ENCODE assay signal across 1 cellular context in the genomic region with DNA sequence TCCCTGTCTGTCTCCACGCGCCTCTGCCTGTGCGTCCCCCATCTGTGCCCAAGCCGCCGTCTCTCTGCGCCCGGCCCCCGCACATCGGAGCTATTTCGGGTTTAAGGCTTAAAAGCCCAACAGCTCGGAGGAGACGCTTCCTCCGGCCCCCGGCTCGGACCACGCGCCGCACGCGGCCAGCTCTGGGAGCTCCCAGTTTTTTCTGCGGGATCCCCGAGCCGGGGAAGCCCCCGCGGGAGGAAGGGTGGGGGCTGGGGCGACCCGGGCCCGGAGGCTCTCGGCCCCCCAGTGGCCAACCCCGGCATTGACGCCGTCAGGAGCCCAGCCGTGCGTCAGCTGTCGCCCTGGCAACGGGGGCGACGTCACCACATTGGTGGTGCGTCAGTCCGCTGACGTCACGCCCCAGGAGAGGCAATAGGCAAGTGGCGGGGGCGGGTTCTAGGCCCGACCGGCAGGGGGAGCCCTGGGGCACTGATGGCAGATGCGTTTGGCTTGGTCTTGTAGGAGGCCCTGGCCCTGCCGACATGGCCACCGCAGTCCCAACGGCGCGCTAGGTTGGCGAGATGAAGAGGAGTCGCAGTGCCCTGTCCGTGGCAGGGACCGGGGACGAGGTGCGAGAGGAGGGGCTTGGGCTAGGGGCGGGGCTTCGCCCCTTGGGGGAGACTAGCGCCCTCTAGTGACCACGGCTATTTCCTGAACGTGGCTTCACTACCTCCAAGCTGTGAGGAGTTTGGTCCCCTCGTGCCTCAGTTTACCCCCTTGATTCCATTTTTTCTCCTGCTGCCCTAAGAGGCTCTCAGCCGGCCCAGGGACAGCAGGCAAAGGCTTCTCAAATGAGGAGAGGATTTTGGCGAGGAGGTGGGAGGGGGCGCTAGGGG.
TF ChIP-seq lines count a peak whose summit lies in the region.

No MANE protein-coding gene starts in this region.

TF ChIP-seq in HepG2, 621 proteins besides CTCF, POLR2A, EP300 and RAD21 (continued from another document and continues in another):
- TF ChIP-seq KDM1A (CRISPR knock-in tag; IDR thresholded peaks at IDR 0.05) (peak; percentile 100), ZNF101 (CRISPR knock-in tag; IDR thresholded peaks at IDR 0.05; ENCODE audit: borderline replicate concordance, low read depth) (no peak), BCL6 (CRISPR knock-in tag; IDR thresholded peaks at IDR 0.05) (no peak; the same call in 1 of the 2 replicates), NCOA1 (CRISPR knock-in tag; IDR thresholded peaks at IDR 0.05) (0 out of 2 replicates have a peak, but pooled peaks have one; percentile 54), JARID2 (CRISPR knock-in tag; IDR thresholded peaks at IDR 0.05; ENCODE audit: insufficient replicate concordance) (no peak), RFX3 (CRISPR knock-in tag; IDR thresholded peaks at IDR 0.05) (peak; percentile 100), SMAD3 (CRISPR knock-in tag; IDR thresholded peaks at IDR 0.05) (peak; percentile 83; the same call in 1 of the 2 replicates), KLF11 (CRISPR knock-in tag; IDR thresholded peaks at IDR 0.05) (peak; percentile 57; the same call in 1 of the 2 replicates), RORA (CRISPR knock-in tag; IDR thresholded peaks at IDR 0.05) (no peak), BRCA1 (CRISPR knock-in tag; IDR thresholded peaks at IDR 0.05) (no peak), CBFB (CRISPR knock-in tag; IDR thresholded peaks at IDR 0.05) (peak; percentile 85), SOX6 (IDR thresholded peaks at IDR 0.05) (no peak), SOX6 (CRISPR knock-in tag; IDR thresholded peaks at IDR 0.05) (peak; percentile 82), SNAPC2 (CRISPR knock-in tag; IDR thresholded peaks at IDR 0.05) (no peak), IRX3 (CRISPR knock-in tag; IDR thresholded peaks at IDR 0.05; ENCODE audit: borderline replicate concordance, low read depth) (no peak), ISX (CRISPR knock-in tag; conservative IDR thresholded peaks at IDR 0.05) (no peak), ZNF143 (CRISPR knock-in tag; IDR thresholded peaks at IDR 0.05) (peak; percentile 51), ZNF33B (CRISPR knock-in tag; IDR thresholded peaks at IDR 0.05) (no peak), GTF3A (CRISPR knock-in tag; conservative IDR thresholded peaks at IDR 0.05) (no peak; the same call in 1 of the 2 replicates), NFKB2 (CRISPR knock-in tag; IDR thresholded peaks at IDR 0.05; ENCODE audit: borderline replicate concordance) (peak; percentile 80), SYNCRIP (IDR thresholded peaks at IDR 0.05; ENCODE audit: insufficient read depth, low read depth, low read length) (no peak), HMGA1 (CRISPR knock-in tag; conservative IDR thresholded peaks at IDR 0.05) (no peak), AGO1 (IDR thresholded peaks at IDR 0.05; ENCODE audit: low read depth, low read length, poor library complexity, severe bottlenecking) (no peak), ZMAT3 (CRISPR knock-in tag; conservative IDR thresholded peaks at IDR 0.05) (no peak), ZNF136 (CRISPR knock-in tag; IDR thresholded peaks at IDR 0.05; ENCODE audit: low read depth) (peak; percentile 58; the same call in 1 of the 2 replicates), CBX1 (IDR thresholded peaks at IDR 0.05; ENCODE audit: low read depth) (no peak), HNRNPUL1 (IDR thresholded peaks at IDR 0.05; ENCODE audit: low read depth, low read length) (peak; percentile 46; the same call in 1 of the 2 replicates), ZNF724P (CRISPR knock-in tag; IDR thresholded peaks at IDR 0.05; ENCODE audit: borderline replicate concordance) (0 out of 2 replicates have a peak, but pooled peaks have one; percentile 30), ZNF484 (CRISPR knock-in tag; IDR thresholded peaks at IDR 0.05; ENCODE audit: borderline replicate concordance, low read depth) (no peak), ZIK1 (CRISPR knock-in tag; IDR thresholded peaks at IDR 0.05; ENCODE audit: borderline replicate concordance, low read depth) (peak; percentile 23; the same call in 1 of the 2 replicates), FLYWCH1 (CRISPR knock-in tag; IDR thresholded peaks at IDR 0.05) (no peak), POLR2AphosphoS5 (IDR thresholded peaks at IDR 0.05; ENCODE audit: low read depth, low read length) (no peak), ZBTB21 (CRISPR knock-in tag; IDR thresholded peaks at IDR 0.05) (peak; percentile 100), NR2F2 (IDR thresholded peaks at IDR 0.05; ENCODE audit: borderline replicate concordance, low read depth) (no peak), NR2C2 (CRISPR knock-in tag; IDR thresholded peaks at IDR 0.05; ENCODE audit: borderline replicate concordance) (0 out of 2 replicates have a peak, but pooled peaks have one; percentile 38)
- TF ChIP-seq, protein P1, sequence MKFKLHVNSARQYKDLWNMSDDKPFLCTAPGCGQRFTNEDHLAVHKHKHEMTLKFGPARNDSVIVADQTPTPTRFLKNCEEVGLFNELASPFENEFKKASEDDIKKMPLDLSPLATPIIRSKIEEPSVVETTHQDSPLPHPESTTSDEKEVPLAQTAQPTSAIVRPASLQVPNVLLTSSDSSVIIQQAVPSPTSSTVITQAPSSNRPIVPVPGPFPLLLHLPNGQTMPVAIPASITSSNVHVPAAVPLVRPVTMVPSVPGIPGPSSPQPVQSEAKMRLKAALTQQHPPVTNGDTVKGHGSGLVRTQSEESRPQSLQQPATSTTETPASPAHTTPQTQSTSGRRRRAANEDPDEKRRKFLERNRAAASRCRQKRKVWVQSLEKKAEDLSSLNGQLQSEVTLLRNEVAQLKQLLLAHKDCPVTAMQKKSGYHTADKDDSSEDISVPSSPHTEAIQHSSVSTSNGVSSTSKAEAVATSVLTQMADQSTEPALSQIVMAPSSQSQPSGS (CRISPR knock-in tag; IDR thresholded peaks at IDR 0.05) = peak; percentile 97
- TF ChIP-seq, protein P2, sequence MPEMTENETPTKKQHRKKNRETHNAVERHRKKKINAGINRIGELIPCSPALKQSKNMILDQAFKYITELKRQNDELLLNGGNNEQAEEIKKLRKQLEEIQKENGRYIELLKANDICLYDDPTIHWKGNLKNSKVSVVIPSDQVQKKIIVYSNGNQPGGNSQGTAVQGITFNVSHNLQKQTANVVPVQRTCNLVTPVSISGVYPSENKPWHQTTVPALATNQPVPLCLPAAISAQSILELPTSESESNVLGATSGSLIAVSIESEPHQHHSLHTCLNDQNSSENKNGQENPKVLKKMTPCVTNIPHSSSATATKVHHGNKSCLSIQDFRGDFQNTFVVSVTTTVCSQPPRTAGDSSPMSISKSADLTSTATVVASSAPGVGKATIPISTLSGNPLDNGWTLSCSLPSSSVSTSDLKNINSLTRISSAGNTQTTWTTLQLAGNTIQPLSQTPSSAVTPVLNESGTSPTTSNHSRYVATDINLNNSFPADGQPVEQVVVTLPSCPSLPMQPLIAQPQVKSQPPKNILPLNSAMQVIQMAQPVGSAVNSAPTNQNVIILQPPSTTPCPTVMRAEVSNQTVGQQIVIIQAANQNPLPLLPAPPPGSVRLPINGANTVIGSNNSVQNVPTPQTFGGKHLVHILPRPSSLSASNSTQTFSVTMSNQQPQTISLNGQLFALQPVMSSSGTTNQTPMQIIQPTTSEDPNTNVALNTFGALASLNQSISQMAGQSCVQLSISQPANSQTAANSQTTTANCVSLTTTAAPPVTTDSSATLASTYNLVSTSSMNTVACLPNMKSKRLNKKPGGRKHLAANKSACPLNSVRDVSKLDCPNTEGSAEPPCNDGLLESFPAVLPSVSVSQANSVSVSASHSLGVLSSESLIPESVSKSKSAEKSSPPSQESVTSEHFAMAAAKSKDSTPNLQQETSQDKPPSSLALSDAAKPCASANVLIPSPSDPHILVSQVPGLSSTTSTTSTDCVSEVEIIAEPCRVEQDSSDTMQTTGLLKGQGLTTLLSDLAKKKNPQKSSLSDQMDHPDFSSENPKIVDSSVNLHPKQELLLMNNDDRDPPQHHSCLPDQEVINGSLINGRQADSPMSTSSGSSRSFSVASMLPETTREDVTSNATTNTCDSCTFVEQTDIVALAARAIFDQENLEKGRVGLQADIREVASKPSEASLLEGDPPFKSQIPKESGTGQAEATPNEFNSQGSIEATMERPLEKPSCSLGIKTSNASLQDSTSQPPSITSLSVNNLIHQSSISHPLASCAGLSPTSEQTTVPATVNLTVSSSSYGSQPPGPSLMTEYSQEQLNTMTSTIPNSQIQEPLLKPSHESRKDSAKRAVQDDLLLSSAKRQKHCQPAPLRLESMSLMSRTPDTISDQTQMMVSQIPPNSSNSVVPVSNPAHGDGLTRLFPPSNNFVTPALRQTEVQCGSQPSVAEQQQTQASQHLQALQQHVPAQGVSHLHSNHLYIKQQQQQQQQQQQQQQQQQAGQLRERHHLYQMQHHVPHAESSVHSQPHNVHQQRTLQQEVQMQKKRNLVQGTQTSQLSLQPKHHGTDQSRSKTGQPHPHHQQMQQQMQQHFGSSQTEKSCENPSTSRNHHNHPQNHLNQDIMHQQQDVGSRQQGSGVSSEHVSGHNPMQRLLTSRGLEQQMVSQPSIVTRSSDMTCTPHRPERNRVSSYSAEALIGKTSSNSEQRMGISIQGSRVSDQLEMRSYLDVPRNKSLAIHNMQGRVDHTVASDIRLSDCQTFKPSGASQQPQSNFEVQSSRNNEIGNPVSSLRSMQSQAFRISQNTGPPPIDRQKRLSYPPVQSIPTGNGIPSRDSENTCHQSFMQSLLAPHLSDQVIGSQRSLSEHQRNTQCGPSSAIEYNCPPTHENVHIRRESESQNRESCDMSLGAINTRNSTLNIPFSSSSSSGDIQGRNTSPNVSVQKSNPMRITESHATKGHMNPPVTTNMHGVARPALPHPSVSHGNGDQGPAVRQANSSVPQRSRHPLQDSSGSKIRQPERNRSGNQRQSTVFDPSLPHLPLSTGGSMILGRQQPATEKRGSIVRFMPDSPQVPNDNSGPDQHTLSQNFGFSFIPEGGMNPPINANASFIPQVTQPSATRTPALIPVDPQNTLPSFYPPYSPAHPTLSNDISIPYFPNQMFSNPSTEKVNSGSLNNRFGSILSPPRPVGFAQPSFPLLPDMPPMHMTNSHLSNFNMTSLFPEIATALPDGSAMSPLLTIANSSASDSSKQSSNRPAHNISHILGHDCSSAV (CRISPR knock-in tag; IDR thresholded peaks at IDR 0.05; ENCODE audit: borderline replicate concordance) = 0 out of 2 replicates have a peak, but pooled peaks have one; percentile 70
- TF ChIP-seq, protein P3, sequence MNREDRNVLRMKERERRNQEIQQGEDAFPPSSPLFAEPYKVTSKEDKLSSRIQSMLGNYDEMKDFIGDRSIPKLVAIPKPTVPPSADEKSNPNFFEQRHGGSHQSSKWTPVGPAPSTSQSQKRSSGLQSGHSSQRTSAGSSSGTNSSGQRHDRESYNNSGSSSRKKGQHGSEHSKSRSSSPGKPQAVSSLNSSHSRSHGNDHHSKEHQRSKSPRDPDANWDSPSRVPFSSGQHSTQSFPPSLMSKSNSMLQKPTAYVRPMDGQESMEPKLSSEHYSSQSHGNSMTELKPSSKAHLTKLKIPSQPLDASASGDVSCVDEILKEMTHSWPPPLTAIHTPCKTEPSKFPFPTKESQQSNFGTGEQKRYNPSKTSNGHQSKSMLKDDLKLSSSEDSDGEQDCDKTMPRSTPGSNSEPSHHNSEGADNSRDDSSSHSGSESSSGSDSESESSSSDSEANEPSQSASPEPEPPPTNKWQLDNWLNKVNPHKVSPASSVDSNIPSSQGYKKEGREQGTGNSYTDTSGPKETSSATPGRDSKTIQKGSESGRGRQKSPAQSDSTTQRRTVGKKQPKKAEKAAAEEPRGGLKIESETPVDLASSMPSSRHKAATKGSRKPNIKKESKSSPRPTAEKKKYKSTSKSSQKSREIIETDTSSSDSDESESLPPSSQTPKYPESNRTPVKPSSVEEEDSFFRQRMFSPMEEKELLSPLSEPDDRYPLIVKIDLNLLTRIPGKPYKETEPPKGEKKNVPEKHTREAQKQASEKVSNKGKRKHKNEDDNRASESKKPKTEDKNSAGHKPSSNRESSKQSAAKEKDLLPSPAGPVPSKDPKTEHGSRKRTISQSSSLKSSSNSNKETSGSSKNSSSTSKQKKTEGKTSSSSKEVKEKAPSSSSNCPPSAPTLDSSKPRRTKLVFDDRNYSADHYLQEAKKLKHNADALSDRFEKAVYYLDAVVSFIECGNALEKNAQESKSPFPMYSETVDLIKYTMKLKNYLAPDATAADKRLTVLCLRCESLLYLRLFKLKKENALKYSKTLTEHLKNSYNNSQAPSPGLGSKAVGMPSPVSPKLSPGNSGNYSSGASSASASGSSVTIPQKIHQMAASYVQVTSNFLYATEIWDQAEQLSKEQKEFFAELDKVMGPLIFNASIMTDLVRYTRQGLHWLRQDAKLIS (CRISPR knock-in tag; IDR thresholded peaks at IDR 0.05) = no peak
- TF ChIP-seq, protein P4, sequence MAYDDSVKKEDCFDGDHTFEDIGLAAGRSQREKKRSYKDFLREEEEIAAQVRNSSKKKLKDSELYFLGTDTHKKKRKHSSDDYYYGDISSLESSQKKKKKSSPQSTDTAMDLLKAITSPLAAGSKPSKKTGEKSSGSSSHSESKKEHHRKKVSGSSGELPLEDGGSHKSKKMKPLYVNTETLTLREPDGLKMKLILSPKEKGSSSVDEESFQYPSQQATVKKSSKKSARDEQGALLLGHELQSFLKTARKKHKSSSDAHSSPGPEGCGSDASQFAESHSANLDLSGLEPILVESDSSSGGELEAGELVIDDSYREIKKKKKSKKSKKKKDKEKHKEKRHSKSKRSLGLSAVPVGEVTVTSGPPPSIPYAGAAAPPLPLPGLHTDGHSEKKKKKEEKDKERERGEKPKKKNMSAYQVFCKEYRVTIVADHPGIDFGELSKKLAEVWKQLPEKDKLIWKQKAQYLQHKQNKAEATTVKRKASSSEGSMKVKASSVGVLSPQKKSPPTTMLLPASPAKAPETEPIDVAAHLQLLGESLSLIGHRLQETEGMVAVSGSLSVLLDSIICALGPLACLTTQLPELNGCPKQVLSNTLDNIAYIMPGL (CRISPR knock-in tag; IDR thresholded peaks at IDR 0.05; ENCODE audit: borderline replicate concordance in 1 of 2, low read depth in 1 of 2) = peak; percentile 89 to 95
- TF ChIP-seq, protein P5, sequence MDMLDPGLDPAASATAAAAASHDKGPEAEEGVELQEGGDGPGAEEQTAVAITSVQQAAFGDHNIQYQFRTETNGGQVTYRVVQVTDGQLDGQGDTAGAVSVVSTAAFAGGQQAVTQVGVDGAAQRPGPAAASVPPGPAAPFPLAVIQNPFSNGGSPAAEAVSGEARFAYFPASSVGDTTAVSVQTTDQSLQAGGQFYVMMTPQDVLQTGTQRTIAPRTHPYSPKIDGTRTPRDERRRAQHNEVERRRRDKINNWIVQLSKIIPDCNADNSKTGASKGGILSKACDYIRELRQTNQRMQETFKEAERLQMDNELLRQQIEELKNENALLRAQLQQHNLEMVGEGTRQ (IDR thresholded peaks at IDR 0.05; ENCODE audit: low read depth, low read length) = no peak
- TF ChIP-seq, protein P5 (CRISPR knock-in tag; IDR thresholded peaks at IDR 0.05; ENCODE audit: borderline replicate concordance) = peak; percentile 36; the same call in 1 of the 2 replicates
- TF ChIP-seq, protein P6, sequence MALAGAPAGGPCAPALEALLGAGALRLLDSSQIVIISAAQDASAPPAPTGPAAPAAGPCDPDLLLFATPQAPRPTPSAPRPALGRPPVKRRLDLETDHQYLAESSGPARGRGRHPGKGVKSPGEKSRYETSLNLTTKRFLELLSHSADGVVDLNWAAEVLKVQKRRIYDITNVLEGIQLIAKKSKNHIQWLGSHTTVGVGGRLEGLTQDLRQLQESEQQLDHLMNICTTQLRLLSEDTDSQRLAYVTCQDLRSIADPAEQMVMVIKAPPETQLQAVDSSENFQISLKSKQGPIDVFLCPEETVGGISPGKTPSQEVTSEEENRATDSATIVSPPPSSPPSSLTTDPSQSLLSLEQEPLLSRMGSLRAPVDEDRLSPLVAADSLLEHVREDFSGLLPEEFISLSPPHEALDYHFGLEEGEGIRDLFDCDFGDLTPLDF (CRISPR knock-in tag; IDR thresholded peaks at IDR 0.05) = 0 out of 2 replicates have a peak, but pooled peaks have one; percentile 17
